8 cellular contexts compared by ENCODE assay signal in the genomic region with DNA sequence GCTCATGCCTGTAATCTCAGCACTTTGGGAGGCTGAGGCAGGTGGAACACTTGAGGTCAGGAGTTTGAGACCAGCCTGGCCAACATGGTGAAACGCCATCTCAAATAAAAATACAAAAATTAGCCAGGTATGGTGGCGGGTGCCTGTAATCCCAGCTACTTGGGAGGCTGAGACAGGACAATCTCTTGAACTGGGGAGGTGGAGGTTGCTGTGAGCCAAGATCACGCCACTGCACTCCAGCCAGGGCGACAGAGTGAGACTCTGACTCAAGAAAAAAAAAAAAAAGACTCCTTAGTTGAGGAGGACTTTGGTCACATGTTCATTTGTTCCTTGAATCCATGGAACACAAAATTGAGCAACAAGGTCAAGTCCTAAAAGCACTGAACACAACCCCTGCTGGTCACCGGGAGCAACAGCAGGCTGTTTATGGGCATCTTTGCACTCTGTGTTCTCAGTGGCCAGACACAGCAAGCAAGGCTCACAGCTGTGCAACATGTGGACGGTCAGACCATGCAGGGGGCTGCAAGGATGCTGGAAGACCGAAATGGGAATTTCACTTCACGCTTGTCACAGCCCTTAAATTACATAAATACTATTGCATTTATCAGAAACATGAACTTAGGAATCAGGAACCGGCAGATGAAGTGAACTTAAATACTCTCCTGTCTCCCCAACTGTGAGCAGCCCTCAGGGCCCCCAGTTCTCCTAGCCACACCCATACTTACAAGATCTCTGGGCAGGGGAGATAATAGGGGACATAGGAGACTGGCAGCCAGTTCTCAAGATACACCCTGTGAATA. TPM values are rescaled to one million over a fixed set of nuclear protein-coding genes. Genes with fewer than 3 reads are reported as not detected.
DNase-seq lines count a peak whose midpoint lies in the region; ATAC-seq, FAIRE-seq and TF ChIP-seq lines count a peak whose summit lies in the region.

No MANE protein-coding gene starts in this region.

- in situ Hi-C loops in KBM-7 (cut with MboI; ENCODE audit: low pct_unique_long_range_greater_than_20kb, low sequenced_read_pairs) (no loop called here), SK-MEL-5 (cut with HindIII; ENCODE audit: low pct_unique_long_range_greater_than_20kb, low sequenced_read_pairs) (no loop called here)

- peak; percentile 82 for TF ChIP-seq CTCF in bronchial epithelial cell (IDR thresholded peaks at IDR 0.05; ENCODE audit: insufficient read depth, low read length, severe bottlenecking)

- peak; percentile 75 for FAIRE-seq in bronchial epithelial cell (lab: Jason Lieb, UNC)

- DNase-seq in NCI-H146 (lab: John Stamatoyannopoulos, UW) (peak; percentile 19), NCI-H146 treated with DMSO at 0.1 percent for 48 hours (lab: John Stamatoyannopoulos, UW; ENCODE audit: unreplicated experiment) (no peak), KBM-7 (peak; percentile 77), SK-MEL-5 (ENCODE audit: low read depth, low spot score) (peak; percentile 85), bronchial epithelial cell (ENCODE audit: low read depth) (peak; percentile 76), left lobe of liver (ENCODE audit: low spot score) (no peak), stromal cell of bone marrow (ENCODE audit: low read depth) (peak; percentile 62), NCI-H1436 (lab: John Stamatoyannopoulos, UW) (no peak)

- H3K36me3 ChIP-seq in bronchial epithelial cell (ENCODE audit: control insufficient read depth, insufficient read depth, low read length) = no peaks in the 10 kb centered on the region

- peak; percentile 91 for ATAC-seq in left lobe of liver

- H3K27me3 ChIP-seq in bronchial epithelial cell (ENCODE audit: control insufficient read depth, insufficient read depth, low read length) = peaks cover 7% of the 10 kb centered on the region

- no peak overlapping the region for H3K4me3 ChIP-seq in bronchial epithelial cell (ENCODE audit: low read depth, low read length)

RNA-seq across cellular contexts. Expression of a gene that starts 2.8 kb away (rescaled TPM):
- not detected in 2 replicates for total RNA-seq in SK-MEL-5 (2014; rRNA removed; shearing (Covaris generic))
- not detected in 2 replicates for polyA plus RNA-seq in SK-MEL-5 (2015; cell fraction: cytosol; rRNA removed)
- 0.15 TPM in 1 of 2 replicates, not detected in the other for polyA plus RNA-seq in SK-MEL-5 (2015; cell fraction: nucleus; rRNA removed)
- total RNA-seq in bronchial epithelial cell (1.0 and 1.1 TPM in 2 replicates), left lobe of liver (1.2 TPM)

RNA-seq across cellular contexts. Expression of a gene that starts 39.9 kb away (rescaled TPM):
- total RNA-seq in SK-MEL-5 (2014; rRNA removed; shearing (Covaris generic)) = 22.4 and 26.6 TPM in 2 replicates
- 29.7 and 39.0 TPM in 2 replicates for polyA plus RNA-seq in SK-MEL-5 (2015; cell fraction: cytosol; rRNA removed)
- 108 and 113 TPM in 2 replicates for polyA plus RNA-seq in SK-MEL-5 (2015; cell fraction: nucleus; rRNA removed)
- total RNA-seq in bronchial epithelial cell (18.7 and 21.1 TPM in 2 replicates), left lobe of liver (4.7 TPM)

RNA-seq across cellular contexts. Expression of a gene that starts 48.1 kb away (rescaled TPM):
- not detected in 2 replicates for total RNA-seq in SK-MEL-5 (2014; rRNA removed; shearing (Covaris generic))
- not detected in 2 replicates for polyA plus RNA-seq in SK-MEL-5 (2015; cell fraction: cytosol; rRNA removed)
- polyA plus RNA-seq in SK-MEL-5 (2015; cell fraction: nucleus; rRNA removed) = not detected in 2 replicates
- total RNA-seq in bronchial epithelial cell (not detected in 2 replicates), left lobe of liver (not detected)

Comparison
In these comparisons a context has a peak if more than half of its experiments do, and no peak if none do; other contexts are left out.
1. DNase-seq: peak in NCI-H146 (single experiment), KBM-7 (single experiment), SK-MEL-5 (single experiment), bronchial epithelial cell (single experiment) and stromal cell of bone marrow (single experiment); none in NCI-H146 treated with DMSO at 0.1 percent for 48 hours (single experiment), left lobe of liver (single experiment) and NCI-H1436 (single experiment).